12 cellular contexts compared by ENCODE assay signal in genomic region chr17:1423456-1424135, GRCh38. TPM values are rescaled to one million over a fixed set of nuclear protein-coding genes. Genes with fewer than 3 reads are reported as not detected.
A peak's percentile ranks its signal among the peaks of the same experiment; 100 is the strongest.
DNase-seq lines count a peak whose midpoint lies in the region; ATAC-seq, FAIRE-seq and TF ChIP-seq lines count a peak whose summit lies in the region.
"Had no signal": no experiment of that assay in that cellular context is flagged by ENCODE, and none has a peak within 500 bp of the region (broad histone marks: within the 10 kb centered on the region; RNA-seq: fewer than 3 reads in every experiment).

No MANE protein-coding gene starts in this region.

- H3K4me1 Mint-ChIP-seq in activated CD4-positive, alpha-beta T cell treated with anti-CD3 and anti-CD28 coated beads for 36 hours = peaks cover 17% of the 10 kb centered on the region
- peaks cover 21% of the 10 kb centered on the region for H3K4me1 Mint-ChIP-seq in astrocyte (ENCODE audit: low read depth, unreplicated experiment)

- no peak for FAIRE-seq in astrocyte (lab: Jason Lieb, UNC)
- FAIRE-seq: A204.1 had no signal

- peak overlapping the region; percentile 12 for H3K4me3 ChIP-seq in astrocyte (ENCODE audit: insufficient read depth, low read depth, low read length)
- no peak overlapping the region for H3K4me3 ChIP-seq in right cardiac atrium (ENCODE audit: low read length)
- no peak overlapping the region for H3K4me3 ChIP-seq in subcutaneous abdominal adipose tissue (ENCODE audit: low read depth in 1 of 5, low read length in 5 of 5)

- no peaks in the 10 kb centered on the region for H3K9me3 Mint-ChIP-seq in activated CD4-positive, alpha-beta T cell treated with anti-CD3 and anti-CD28 coated beads for 36 hours (ENCODE audit: low read depth)
- H3K9me3 Mint-ChIP-seq in astrocyte (ENCODE audit: unreplicated experiment) = no peaks in the 10 kb centered on the region

- H3K36me3 Mint-ChIP-seq in activated CD4-positive, alpha-beta T cell treated with anti-CD3 and anti-CD28 coated beads for 36 hours (ENCODE audit: low read depth) = peaks cover 30% of the 10 kb centered on the region
- H3K36me3 Mint-ChIP-seq in astrocyte (ENCODE audit: low read depth, unreplicated experiment) = peaks cover 14% of the 10 kb centered on the region

- H3K27ac ChIP-seq in astrocyte (ENCODE audit: low read depth, low read length) (peak overlapping the region; percentile 87), right cardiac atrium (ENCODE audit: low read length) (no peak overlapping the region), subcutaneous abdominal adipose tissue (ENCODE audit: low read depth, low read length) (peak overlapping the region; percentile 10)

- CTCF ChIA-PET in activated CD4-positive, alpha-beta T cell treated with anti-CD3 and anti-CD28 coated beads for 36 hours (lab: Charles Lee) = interaction anchor here (0.6 to 2.2 kb wide), 4 partner anchors 11 to 725 kb away, joined by 3 to 8 read pairs (median 4); no protein-coding TSS in a partner anchor

- peaks cover 74% of the 10 kb centered on the region for H4K20me1 ChIP-seq in astrocyte (ENCODE audit: insufficient read depth, low read length)

- H3K9ac ChIP-seq in astrocyte (ENCODE audit: low read length) = peak overlapping the region; percentile 66
- no peak overlapping the region for H3K9ac ChIP-seq in subcutaneous abdominal adipose tissue (ENCODE audit: low read length in 5 of 5)

- H3K27me3 Mint-ChIP-seq in activated CD4-positive, alpha-beta T cell treated with anti-CD3 and anti-CD28 coated beads for 36 hours = no peaks in the 10 kb centered on the region
- H3K27me3 Mint-ChIP-seq in astrocyte (ENCODE audit: low read depth, unreplicated experiment) = no peaks in the 10 kb centered on the region

- peaks cover 61% of the 10 kb centered on the region for H3K79me2 ChIP-seq in astrocyte (ENCODE audit: insufficient read depth, low read length)

- intact Hi-C loops in activated CD4-positive, alpha-beta T cell treated with anti-CD3 and anti-CD28 coated beads for 36 hours (cut with DNase I, micrococcal nuclease) = no loop called here
- intact Hi-C loops in right cardiac atrium (cut with DNase I) = no loop called here

- POLR2A ChIA-PET in activated CD4-positive, alpha-beta T cell treated with anti-CD3 and anti-CD28 coated beads for 36 hours (lab: Charles Lee) = no interaction called here

- H3K27me3 ChIP-seq in astrocyte (ENCODE audit: insufficient read depth, low read length) = no peaks in the 10 kb centered on the region
- H3K27me3 ChIP-seq in right cardiac atrium (ENCODE audit: control insufficient read depth, insufficient read depth) = no peaks in the 10 kb centered on the region
- H3K27me3 ChIP-seq in subcutaneous abdominal adipose tissue (ENCODE audit: control insufficient read depth in 5 of 5, insufficient read depth in 4 of 5, low read length in 5 of 5) = no peaks in the 10 kb centered on the region

- 60% methylated on average over 10 of the region's 10 CpGs for WGBS in right cardiac atrium

- H3K4me2 ChIP-seq in astrocyte (ENCODE audit: low read length) = peak overlapping the region; percentile 72

- H3K27ac Mint-ChIP-seq in activated CD4-positive, alpha-beta T cell treated with anti-CD3 and anti-CD28 coated beads for 36 hours = peak overlapping the region; percentile 40
- peak overlapping the region; percentile 49 for H3K27ac Mint-ChIP-seq in astrocyte (ENCODE audit: unreplicated experiment)

- H2AFZ ChIP-seq in astrocyte (ENCODE audit: low read depth, low read length) = no peak overlapping the region

- H3K9me3 ChIP-seq in astrocyte (ENCODE audit: insufficient read depth, low read depth, low read length) = no peaks in the 10 kb centered on the region
- no peaks in the 10 kb centered on the region for H3K9me3 ChIP-seq in right cardiac atrium (ENCODE audit: control insufficient read depth, low read length)
- no peaks in the 10 kb centered on the region for H3K9me3 ChIP-seq in subcutaneous abdominal adipose tissue (ENCODE audit: control insufficient read depth in 5 of 5, low read length in 5 of 5)

- H3K4me1 ChIP-seq in astrocyte (ENCODE audit: insufficient read depth, low read length) = peaks cover 22% of the 10 kb centered on the region
- peaks cover 8% of the 10 kb centered on the region for H3K4me1 ChIP-seq in right cardiac atrium (ENCODE audit: control insufficient read depth, insufficient read depth, low read length)
- peaks cover 0 to 6% (median 0%) of the 10 kb centered on the region in 5 donors for H3K4me1 ChIP-seq in subcutaneous abdominal adipose tissue (ENCODE audit: control insufficient read depth in 5 of 5, insufficient read depth in 5 of 5, low read length in 5 of 5)

- ATAC-seq in activated CD4-positive, alpha-beta T cell treated with anti-CD3 and anti-CD28 coated beads for 36 hours = no peak
- peak; percentile 5 to 14 for ATAC-seq in right cardiac atrium
- no peak for ATAC-seq in HG03025 (IDR thresholded peaks at IDR 0.05; ENCODE audit: low FRiP score, unreplicated experiment)
- no peak for ATAC-seq in GM21576 (IDR thresholded peaks at IDR 0.05; ENCODE audit: unreplicated experiment)

- DNase-seq in activated CD4-positive, alpha-beta T cell treated with anti-CD3 and anti-CD28 coated beads for 36 hours = no peak
- DNase-seq in activated CD4-positive, alpha-beta T cell treated with anti-CD3 and anti-CD28 coated beads, Interleukin-2, amount 50 U/mL, for 48 hours = no peak
- DNase-seq in astrocyte (ENCODE audit: low read depth) = no peak
- DNase-seq in right cardiac atrium = no peak
- no peak for DNase-seq in NCI-H2196 (lab: John Stamatoyannopoulos, UW; ENCODE audit: unreplicated experiment)
- DNase-seq: central memory CD4-positive, alpha-beta T cell; NCI-H1092 treated with DMSO at 0.1 percent for 48 hours; NK-92 treated with Interleukin-12 subunit alpha and Interleukin-12 subunit beta, amount 100 ng/mL, for 24 hours had no signal

- no peak for TF ChIP-seq CTCF in astrocyte (IDR thresholded peaks at IDR 0.05; ENCODE audit: insufficient read depth, low read depth, low read length)

- H3K36me3 ChIP-seq in astrocyte (ENCODE audit: insufficient read depth, low read length) = peaks cover 12% of the 10 kb centered on the region
- peaks cover 16 to 67% (median 43%) of the 10 kb centered on the region in 5 donors for H3K36me3 ChIP-seq in subcutaneous abdominal adipose tissue (ENCODE audit: control insufficient read depth in 5 of 5, insufficient read depth in 5 of 5, low read length in 5 of 5)

- no peak overlapping the region for H3K4me3 Mint-ChIP-seq in activated CD4-positive, alpha-beta T cell treated with anti-CD3 and anti-CD28 coated beads for 36 hours
- H3K4me3 Mint-ChIP-seq in astrocyte (ENCODE audit: unreplicated experiment) = no peak overlapping the region

RNA-seq across cellular contexts. Expression of gene YWHAE, which starts 23.6 kb away (rescaled TPM):
- 100 to 1,000 TPM; 520 to 553 TPM for total RNA-seq in activated CD4-positive, alpha-beta T cell treated with anti-CD3 and anti-CD28 coated beads for 36 hours
- total RNA-seq in astrocyte = 756 and 771 TPM in 2 replicates
- total RNA-seq in right cardiac atrium = 100 to 1,000 TPM; 484 to 570 (median 535) TPM
- polyA plus RNA-seq in right cardiac atrium = 366 TPM

RNA-seq across cellular contexts. Expression of gene CRK, which starts 32.4 kb away (rescaled TPM):
- 10 to 100 TPM; 10.1 to 11.6 TPM for total RNA-seq in activated CD4-positive, alpha-beta T cell treated with anti-CD3 and anti-CD28 coated beads for 36 hours
- 81.1 and 83.5 TPM in 2 replicates for total RNA-seq in astrocyte
- total RNA-seq in right cardiac atrium = 10 to 100 TPM; 33.9 to 44.8 (median 38.9) TPM
- polyA plus RNA-seq in right cardiac atrium = 21.3 TPM

Comparison
In these comparisons a context has a peak if more than half of its experiments do, and no peak if none do; other contexts are left out.
1. ATAC-seq: peak in right cardiac atrium (2 of 2); none in activated CD4-positive, alpha-beta T cell treated with anti-CD3 and anti-CD28 coated beads for 36 hours (single experiment), HG03025 (single experiment) and GM21576 (single experiment).